8 cellular contexts compared by ENCODE assay signal in genomic region chr16:30355144-30355953, GRCh38. TPM values are rescaled to one million over a fixed set of nuclear protein-coding genes. Genes with fewer than 3 reads are reported as not detected.
A peak's percentile ranks its signal among the peaks of the same experiment; 100 is the strongest.
DNase-seq lines count a peak whose midpoint lies in the region; ATAC-seq and TF ChIP-seq lines count a peak whose summit lies in the region.

CD2BP2 (minus strand) TSS chr16:30355308; CDS start chr16:30354681, 627 bp downstream.

- intact Hi-C loops in Right ventricle myocardium superior (cut with DNase I): loop anchor here (10.0 kb wide), 1 partner anchor 49 kb away; the partner anchor contains the start of gene ZNF771
- intact Hi-C loops in ovary (cut with DNase I): no loop called here

- peak within 1 kb of the TSS; percentile 96 to 97 for H3K27ac Mint-ChIP-seq in T-cell

- peaks cover 30 to 42% (median 30%) of the 10 kb centered on the region in 3 donors for H3K4me1 Mint-ChIP-seq in T-cell

- H3K9me3 ChIP-seq in adipocyte (ENCODE audit: control insufficient read depth, low read length) (no peaks in the 10 kb centered on the region), ovary (no peaks in the 10 kb centered on the region), thymus (ENCODE audit: control insufficient read depth) (no peaks in the 10 kb centered on the region)

- ATAC-seq in HG02678 (IDR thresholded peaks at IDR 0.05; ENCODE audit: unreplicated experiment) (peak; percentile 71), T-cell (replicated peaks in 1 of 4) (peak; percentile 83 to 96 (median 93)), Right ventricle myocardium superior (ENCODE audit: poor library complexity) (peak; percentile 92)

- WGBS in ovary, 3 donors: 0% methylated on average over 44 to 45 of the region's 45 CpGs
- WGBS in thymus: under 1% methylated on average over 45 of the region's 45 CpGs

- peak; percentile 45 for TF ChIP-seq POLR2A in ovary (IDR thresholded peaks at IDR 0.05)

- TF ChIP-seq CTCF in ovary (IDR thresholded peaks at IDR 0.05): peak in 1 of 3 donors; percentile 13

- peaks cover 8% of the 10 kb centered on the region for H3K36me3 Mint-ChIP-seq in T-cell

- no peaks in the 10 kb centered on the region for H3K9me3 Mint-ChIP-seq in T-cell

- peak; percentile 98 for DNase-seq in NCI-H1436 (lab: John Stamatoyannopoulos, UW)
- peak; percentile 69 to 92 (median 84) for DNase-seq in T-cell
- DNase-seq in adipocyte (ENCODE audit: low read depth): peak; percentile 99
- peak; percentile 97 for DNase-seq in Right ventricle myocardium superior
- DNase-seq in ovary: peak; percentile 96 to 99 (median 97)

- H3K36me3 ChIP-seq in adipocyte (ENCODE audit: control insufficient read depth, insufficient read depth, low read length, severe bottlenecking): peaks cover 46% of the 10 kb centered on the region
- no peaks in the 10 kb centered on the region for H3K36me3 ChIP-seq in ovary
- peaks cover 67% of the 10 kb centered on the region for H3K36me3 ChIP-seq in thymus (ENCODE audit: control insufficient read depth, insufficient read depth)

- H3K4me3 ChIP-seq in GM08714 (ENCODE audit: low read length) (peak within 1 kb of the TSS; percentile 88), adipocyte (ENCODE audit: low read length) (peak within 1 kb of the TSS; percentile 87), ovary (peak within 1 kb of the TSS; percentile 94), thymus (ENCODE audit: low read length) (peak within 1 kb of the TSS; percentile 93)

- H3K4me1 ChIP-seq in adipocyte (ENCODE audit: control insufficient read depth, insufficient read depth, low read length) (peaks cover 57% of the 10 kb centered on the region), ovary (ENCODE audit: insufficient read depth) (peaks cover 23% of the 10 kb centered on the region), thymus (ENCODE audit: control insufficient read depth, insufficient read depth, low read length) (peaks cover 8% of the 10 kb centered on the region)

- TF ChIP-seq EP300 in ovary (IDR thresholded peaks at IDR 0.05): peak; percentile 92

- no peaks in the 10 kb centered on the region for H3K27me3 ChIP-seq in adipocyte (replicated peaks; ENCODE audit: control insufficient read depth, insufficient read depth, low read length)
- no peaks in the 10 kb centered on the region for H3K27me3 ChIP-seq in ovary
- no peaks in the 10 kb centered on the region for H3K27me3 ChIP-seq in thymus (ENCODE audit: control insufficient read depth, insufficient read depth)

- POLR2A ChIA-PET in T-cell (lab: Charles Lee): interaction anchor here in 1 of 2 donors (0.5 kb wide), 1 partner anchor 1532 kb away, joined by 7 read pairs; the partner anchor contains the start of gene ATXN2L

- H3K27ac ChIP-seq in ovary: peak within 1 kb of the TSS; percentile 64 to 82
- peak within 1 kb of the TSS; percentile 90 for H3K27ac ChIP-seq in thymus (ENCODE audit: low read depth)

- CTCF ChIA-PET in T-cell (lab: Charles Lee): interaction anchor here in 1 of 2 donors (0.8 to 2.7 kb wide), 3 partner anchors 14 to 54 kb away, joined by 3 to 9 read pairs (median 6); partner anchors contain the start of gene TBC1D10B

- H3K27me3 Mint-ChIP-seq in T-cell: no peaks in the 10 kb centered on the region

- peak within 1 kb of the TSS; percentile 90 for H3K9ac ChIP-seq in adipocyte (ENCODE audit: low read length)

- peak within 1 kb of the TSS; percentile 92 to 94 (median 93) for H3K4me3 Mint-ChIP-seq in T-cell

RNA-seq across cellular contexts. Expression of gene CD2BP2, which starts in this region (rescaled TPM):
- total RNA-seq in T-cell (10 to 100 TPM; 38.9 to 80.3 (median 73.3) TPM), Right ventricle myocardium superior (34.1 TPM), ovary (10 to 100 TPM; 29.2 to 68.3 (median 64.7) TPM)
- polyA plus RNA-seq in ovary (10 to 100 TPM; 44.1 to 81.7 TPM), thymus (48.0 TPM)

Comparison
In these comparisons a context has a peak if more than half of its experiments do, and no peak if none do; other contexts are left out.
1. Peak in every context shown above with its lines: DNase-seq, ATAC-seq, H3K4me3 ChIP-seq and H3K27ac ChIP-seq.